ENCODE assay signal across 22 cellular contexts in the genomic region with DNA sequence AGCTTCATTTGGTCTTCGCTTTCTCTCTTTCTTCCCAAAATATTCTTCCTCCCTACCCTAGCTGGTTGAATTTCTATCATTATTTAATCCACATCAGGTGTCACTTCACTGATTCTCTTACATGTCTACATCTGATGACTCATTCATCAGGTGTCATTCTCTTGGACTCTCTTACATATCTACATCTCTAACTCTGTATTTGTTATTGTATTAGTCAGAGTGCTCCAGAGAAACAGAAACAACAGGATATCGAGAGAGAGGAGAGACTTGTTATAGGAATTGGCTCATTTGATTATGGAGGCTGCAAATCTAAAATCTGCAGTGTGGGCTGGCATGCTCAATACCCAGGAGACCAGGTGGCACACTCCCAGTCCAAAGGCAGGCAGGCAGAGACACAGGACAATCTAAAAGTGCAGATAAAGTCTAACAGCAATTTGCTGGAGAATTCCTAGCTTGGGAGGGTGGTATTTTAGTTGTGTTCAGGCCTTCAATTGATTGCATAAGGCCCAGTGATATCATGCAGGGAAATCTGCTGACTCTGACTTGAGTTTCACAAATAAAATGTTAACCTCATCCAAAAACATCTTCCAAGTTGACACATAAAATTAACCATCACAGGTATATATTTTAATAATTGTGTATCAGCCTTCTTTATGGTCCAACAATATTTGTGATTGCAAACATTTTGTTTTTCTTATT.
DNase-seq lines count a peak whose midpoint lies in the region; ATAC-seq, FAIRE-seq and TF ChIP-seq lines count a peak whose summit lies in the region.
"Had no signal": no experiment of that assay in that cellular context is flagged by ENCODE, and none has a peak within 500 bp of the region (broad histone marks: within the 10 kb centered on the region; RNA-seq: fewer than 3 reads in every experiment).

No MANE protein-coding gene starts in this region.

- FAIRE-seq in bronchial epithelial cell (lab: Jason Lieb, UNC) = no peak

- intact Hi-C loops in heart right ventricle (cut with DNase I) = no loop called here
- intact Hi-C loops in esophagus squamous epithelium (cut with DNase I) = no loop called here

- H3K27me3 ChIP-seq in bronchial epithelial cell (ENCODE audit: control insufficient read depth, insufficient read depth, low read length) = no peaks in the 10 kb centered on the region
- no peaks in the 10 kb centered on the region for H3K27me3 ChIP-seq in heart right ventricle
- H3K27me3 ChIP-seq in esophagus squamous epithelium = no peaks in the 10 kb centered on the region
- H3K27me3 ChIP-seq: body of pancreas had no signal

- H3K27ac ChIP-seq in heart right ventricle = no peak overlapping the region
- no peak overlapping the region for H3K27ac ChIP-seq in esophagus squamous epithelium
- H3K27ac ChIP-seq: body of pancreas had no signal

- H3K9me3 ChIP-seq in heart right ventricle (peaks cover 0 to 7% (median 0%) of the 10 kb centered on the region in 11 donors), esophagus squamous epithelium (no peaks in the 10 kb centered on the region)
- H3K9me3 ChIP-seq: body of pancreas had no signal

- H3K36me3 ChIP-seq in bronchial epithelial cell (ENCODE audit: control insufficient read depth, insufficient read depth, low read length) = no peaks in the 10 kb centered on the region
- H3K36me3 ChIP-seq in heart right ventricle = no peaks in the 10 kb centered on the region
- no peaks in the 10 kb centered on the region for H3K36me3 ChIP-seq in esophagus squamous epithelium

- H3K4me3 ChIP-seq in bronchial epithelial cell (ENCODE audit: low read depth, low read length) (no peak overlapping the region), heart right ventricle (no peak overlapping the region), esophagus squamous epithelium (no peak overlapping the region)
- H3K4me3 ChIP-seq: body of pancreas, lung had no signal

- DNase-seq in D341Med (ENCODE audit: low spot score) (peak; percentile 7), OCI-M1 (lab: John Stamatoyannopoulos, UW) (peak; percentile 34), bronchial epithelial cell (ENCODE audit: low read depth) (peak; percentile 72), iris pigment epithelial cell (ENCODE audit: low read depth) (peak; percentile 63), type B pancreatic cell (ENCODE audit: extremely low spot score, unreplicated experiment) (no peak), LoVo (ENCODE audit: low spot score) (no peak), heart right ventricle (no peak), esophagus squamous epithelium (lab: John Stamatoyannopoulos, UW) (no peak)
- DNase-seq: activated CD4-positive, CD25-positive, alpha-beta regulatory T cell treated with anti-CD3 and anti-CD28 coated beads, Interleukin-2, amount 50 U/mL, for 72 hours; body of pancreas; CD4-positive, alpha-beta T cell; DMS79 treated with DMSO at 0.1 percent for 48 hours; immature natural killer cell; Kasumi-1; naive B cell had no signal

- 78 to 83% methylated on average over 2 of the region's 2 CpGs for WGBS in heart right ventricle, 2 donors
- 60 to 77% methylated on average over 2 of the region's 2 CpGs for WGBS in esophagus squamous epithelium, 2 donors

- H3K4me1 ChIP-seq in heart right ventricle = no peaks in the 10 kb centered on the region
- no peaks in the 10 kb centered on the region for H3K4me1 ChIP-seq in esophagus squamous epithelium
- H3K4me1 ChIP-seq: body of pancreas had no signal

- no peak overlapping the region for H3K27ac Mint-ChIP-seq in type B pancreatic cell
- H3K27ac Mint-ChIP-seq: activated naive CD8-positive, alpha-beta T cell; activated T-helper 1 cell treated with anti-CD3 and anti-CD28 coated beads, Interleukin-12 subunit alpha, Interleukin-12 subunit beta, Interleukin-2, Interleukin-4 antibody, amounts not matched to agents 30 ng/mL and 10 ng/mL and 1 ng/mL, durations not matched to agents 14 hours and 24 hours and 36 hours; CD4-positive, alpha-beta T cell; dendritic cell treated with granulocyte-macrophage colony-stimulating factor and Interleukin-4, amounts not matched to agents 40 ng/mL and 50 ng/mL, for 4 days; immature natural killer cell; naive B cell; stimulated activated memory B cell treated with anti-CD40 and anti-IgM and Interleukin-4, amounts not matched to agents 10 μg/mL and 1 μg/mL and 100 μg/mL, for 72 hours had no signal

- no peak for ATAC-seq in heart right ventricle
- ATAC-seq: body of pancreas; sciatic nerve; SK-N-SH treated with all-trans-retinoic acid at 6 μM for 48 hours; stimulated activated memory B cell treated with anti-CD40 and anti-IgM and Interleukin-4, amounts not matched to agents 10 μg/mL and 1 μg/mL and 100 μg/mL, for 72 hours had no signal

- no peaks in the 10 kb centered on the region for H3K36me3 Mint-ChIP-seq in type B pancreatic cell
- H3K36me3 Mint-ChIP-seq: activated naive CD8-positive, alpha-beta T cell; immature natural killer cell; naive B cell; stimulated activated memory B cell treated with anti-CD40 and anti-IgM and Interleukin-4, amounts not matched to agents 10 μg/mL and 1 μg/mL and 100 μg/mL, for 72 hours had no signal

- H3K4me1 Mint-ChIP-seq in type B pancreatic cell (ENCODE audit: unreplicated experiment) = no peaks in the 10 kb centered on the region
- H3K4me1 Mint-ChIP-seq: immature natural killer cell; naive B cell; stimulated activated memory B cell treated with anti-CD40 and anti-IgM and Interleukin-4, amounts not matched to agents 10 μg/mL and 1 μg/mL and 100 μg/mL, for 72 hours had no signal

- no peak for TF ChIP-seq CTCF in bronchial epithelial cell (IDR thresholded peaks at IDR 0.05; ENCODE audit: insufficient read depth, low read length, severe bottlenecking)
- TF ChIP-seq CTCF in type B pancreatic cell (conservative IDR thresholded peaks at IDR 0.05) = no peak
- no peak for TF ChIP-seq CTCF in heart right ventricle (IDR thresholded peaks at IDR 0.05)
- no peak for TF ChIP-seq CTCF in esophagus squamous epithelium (IDR thresholded peaks at IDR 0.05)

- TF ChIP-seq POLR2A in esophagus squamous epithelium (IDR thresholded peaks at IDR 0.05) = no peak

- no peaks in the 10 kb centered on the region for H3K27me3 Mint-ChIP-seq in type B pancreatic cell
- H3K27me3 Mint-ChIP-seq: activated naive CD8-positive, alpha-beta T cell; CD4-positive, alpha-beta T cell; dendritic cell treated with granulocyte-macrophage colony-stimulating factor and Interleukin-4, amounts not matched to agents 40 ng/mL and 50 ng/mL, for 4 days; naive B cell; stimulated activated memory B cell treated with anti-CD40 and anti-IgM and Interleukin-4, amounts not matched to agents 10 μg/mL and 1 μg/mL and 100 μg/mL, for 72 hours had no signal

- H3K9me3 Mint-ChIP-seq in type B pancreatic cell = peaks cover 5% of the 10 kb centered on the region
- H3K9me3 Mint-ChIP-seq: activated T-helper 1 cell treated with anti-CD3 and anti-CD28 coated beads, Interleukin-12 subunit alpha, Interleukin-12 subunit beta, Interleukin-2, Interleukin-4 antibody, amounts not matched to agents 30 ng/mL and 10 ng/mL and 1 ng/mL, durations not matched to agents 14 hours and 24 hours and 36 hours; CD4-positive, alpha-beta T cell had no signal

- H3K4me3 Mint-ChIP-seq in type B pancreatic cell = no peak overlapping the region
- H3K4me3 Mint-ChIP-seq: activated naive CD8-positive, alpha-beta T cell; activated T-helper 1 cell treated with anti-CD3 and anti-CD28 coated beads, Interleukin-12 subunit alpha, Interleukin-12 subunit beta, Interleukin-2, Interleukin-4 antibody, amounts not matched to agents 30 ng/mL and 10 ng/mL and 1 ng/mL, durations not matched to agents 14 hours and 24 hours and 36 hours; CD4-positive, alpha-beta T cell; dendritic cell treated with granulocyte-macrophage colony-stimulating factor and Interleukin-4, amounts not matched to agents 40 ng/mL and 50 ng/mL, for 4 days; immature natural killer cell; naive B cell; stimulated activated memory B cell treated with anti-CD40 and anti-IgM and Interleukin-4, amounts not matched to agents 10 μg/mL and 1 μg/mL and 100 μg/mL, for 72 hours had no signal

Comparison
In these comparisons a context has a peak if more than half of its experiments do, and no peak if none do; other contexts are left out.
1. DNase-seq: peak in D341Med (single experiment), OCI-M1 (single experiment), bronchial epithelial cell (single experiment) and iris pigment epithelial cell (single experiment); none in type B pancreatic cell (single experiment), LoVo (single experiment), heart right ventricle (0 of 2) and esophagus squamous epithelium (single experiment).